13 cellular contexts compared by ENCODE assay signal in the genomic region with DNA sequence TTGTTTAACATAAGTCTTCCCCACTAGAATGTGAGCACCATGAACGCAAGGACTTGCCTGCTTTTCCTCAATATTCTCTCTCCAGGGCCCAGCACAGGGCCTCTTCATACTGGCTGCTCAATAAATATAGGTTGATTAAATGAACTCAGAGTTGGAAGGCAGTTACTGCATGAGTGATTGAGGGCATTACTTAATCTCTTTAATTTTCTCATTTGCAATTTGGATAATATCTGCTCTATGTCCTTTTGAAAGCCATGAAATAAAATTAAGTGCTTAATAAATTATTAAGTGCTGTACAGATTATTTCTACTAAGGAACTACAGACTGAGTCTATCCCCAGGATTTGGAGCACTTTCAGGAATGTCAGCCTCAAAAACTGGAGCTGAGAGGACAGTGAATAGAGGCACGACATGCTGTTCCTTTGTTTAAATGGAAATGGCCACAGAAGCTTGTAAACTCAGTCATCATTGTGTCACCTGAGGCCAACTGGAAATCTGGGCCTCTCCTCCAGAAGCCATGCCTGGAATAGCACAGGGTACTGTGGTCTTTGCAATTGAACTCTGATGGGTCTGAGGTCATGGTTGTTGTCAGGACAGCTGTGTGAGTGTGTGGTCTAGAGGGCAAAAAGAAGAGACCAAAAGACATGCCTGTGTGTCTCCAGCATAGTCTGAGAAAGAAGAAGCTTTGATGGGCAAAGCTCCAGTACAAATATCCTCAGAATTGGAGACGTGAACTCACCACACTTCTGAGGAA.
A peak's percentile ranks its signal among the peaks of the same experiment; 100 is the strongest.
DNase-seq lines count a peak whose midpoint lies in the region; ATAC-seq, FAIRE-seq and TF ChIP-seq lines count a peak whose summit lies in the region.
"Had no signal": no experiment of that assay in that cellular context is flagged by ENCODE, and none has a peak within 500 bp of the region (broad histone marks: within the 10 kb centered on the region; RNA-seq: fewer than 3 reads in every experiment).

No MANE protein-coding gene starts in this region.

- FAIRE-seq in GM12892 (lab: Jason Lieb, UNC): no peak
- FAIRE-seq: small intestine had no signal

- in situ Hi-C loops in astrocyte of the spinal cord (cut with HindIII; ENCODE audit: low sequenced_read_pairs): no loop called here

- no peak for ATAC-seq in GM21576 (IDR thresholded peaks at IDR 0.05; ENCODE audit: unreplicated experiment)

- DNase-seq in HT1080 (ENCODE audit: low read depth): peak; percentile 85
- peak; percentile 80 for DNase-seq in astrocyte of the spinal cord (ENCODE audit: low read depth, low spot score)
- DNase-seq in kidney glomerular epithelial cell (lab: John Stamatoyannopoulos, UW): peak; percentile 84
- no peak for DNase-seq in anterior cingulate cortex (lab: John Stamatoyannopoulos, UW)
- DNase-seq in SW480 (ENCODE audit: low spot score): no peak
- DNase-seq in GM12892 (ENCODE audit: insufficient read length): no peak
- DNase-seq: activated naive CD4-positive, alpha-beta T cell treated with anti-CD3 and anti-CD28 coated beads, Interleukin-2, amount 50 U/mL, for 16 hours; KBM-7; NCI-H2081; OCI-M1; small intestine; thyroid gland had no signal

- TF ChIP-seq CTCF in astrocyte of the spinal cord (IDR thresholded peaks at IDR 0.05; ENCODE audit: low read depth, low read length): no peak

- no peak for TF ChIP-seq POLR2A in GM12892 (IDR thresholded peaks at IDR 0.05; ENCODE audit: low read depth, low read length)

- H3K4me3 ChIP-seq in astrocyte of the spinal cord (ENCODE audit: low read depth, low read length): no peak overlapping the region
- H3K4me3 ChIP-seq: thyroid gland had no signal

Comparison
In these comparisons a context has a peak if more than half of its experiments do, and no peak if none do; other contexts are left out.
1. DNase-seq: peak in HT1080 (single experiment), astrocyte of the spinal cord (single experiment) and kidney glomerular epithelial cell (single experiment); none in anterior cingulate cortex (0 of 58), SW480 (single experiment) and GM12892 (single experiment).